23 cellular contexts compared by ENCODE assay signal in genomic region chr6:34349226-34349625, GRCh38.
"Had no signal": no experiment of that assay in that cellular context is flagged by ENCODE, and none has a peak within 500 bp of the region (broad histone marks: within the 10 kb centered on the region; RNA-seq: fewer than 3 reads in every experiment).

No MANE protein-coding gene starts in this region.

- H3K27ac ChIP-seq: brain microvascular endothelial cell, left lung, tibial nerve, WERI-Rb-1 had no signal

- H3K4me2 ChIP-seq: smooth muscle cell had no signal

- H3K36me3 ChIP-seq: brain microvascular endothelial cell, left lung, tibial nerve had no signal

- DNase-seq: activated CD4-positive, alpha-beta T cell treated with anti-CD3 and anti-CD28 coated beads for 4 hours; activated CD8-positive, alpha-beta memory T cell treated with anti-CD3 and anti-CD28 coated beads, Interleukin-2, amount 50 U/mL, for 4 hours; activated CD8-positive, alpha-beta T cell treated with anti-CD3 and anti-CD28 coated beads, Interleukin-2, amount 10 ng/mL, durations not matched to agents 7 days and 5 days; activated gamma-delta T cell; activated T-cell treated with anti-CD3 and anti-CD28 coated beads, Interleukin-2, amount 50 U/mL, for 72 hours; brain microvascular endothelial cell; cerebellar nuclear complex; endodermal cell; erythroblast; hippocampal formation; kidney; left lung; mesenchymal stem cell; right cardiac atrium; stimulated activated CD4-positive, alpha-beta T cell treated with anti-CD3 and anti-CD28 coated beads, Interleukin-4, amount 100 ng/mL, for 4 hours; stimulated activated CD8-positive, alpha-beta memory T cell treated with anti-CD3 and anti-CD28 coated beads, Interleukin-4, amount 100 ng/mL, for 48 hours; stimulated activated naive CD4-positive, alpha-beta T cell treated with Interleukin-2 at 50 U/mL for 16 hours; substantia nigra; WERI-Rb-1 had no signal

- H3K27me3 ChIP-seq: brain microvascular endothelial cell, left lung, tibial nerve had no signal

- FAIRE-seq: kidney had no signal

- H3K9me3 ChIP-seq: left lung, tibial nerve had no signal

- ATAC-seq: activated CD8-positive, alpha-beta T cell treated with anti-CD3 and anti-CD28 coated beads, Interleukin-2, amount 10 ng/mL, durations not matched to agents 7 days and 5 days; activated naive CD4-positive, alpha-beta T cell treated with anti-CD3 and anti-CD28 coated beads, Interleukin-2, amount 50 U/mL, for 72 hours; activated T-cell treated with anti-CD3 and anti-CD28 coated beads, Interleukin-2, amount 50 U/mL, for 72 hours; left lung; natural killer cell treated with Interleukin-12 subunit alpha and Interleukin-12 subunit beta and Interleukin-15 and Interleukin-18, amount 100 ng/mL, for 72 hours; right cardiac atrium had no signal

- H3K4me3 ChIP-seq: left lung, smooth muscle cell, tibial nerve had no signal
